Comparison of ENCODE assay signal across 1 cellular context in the genomic region with DNA sequence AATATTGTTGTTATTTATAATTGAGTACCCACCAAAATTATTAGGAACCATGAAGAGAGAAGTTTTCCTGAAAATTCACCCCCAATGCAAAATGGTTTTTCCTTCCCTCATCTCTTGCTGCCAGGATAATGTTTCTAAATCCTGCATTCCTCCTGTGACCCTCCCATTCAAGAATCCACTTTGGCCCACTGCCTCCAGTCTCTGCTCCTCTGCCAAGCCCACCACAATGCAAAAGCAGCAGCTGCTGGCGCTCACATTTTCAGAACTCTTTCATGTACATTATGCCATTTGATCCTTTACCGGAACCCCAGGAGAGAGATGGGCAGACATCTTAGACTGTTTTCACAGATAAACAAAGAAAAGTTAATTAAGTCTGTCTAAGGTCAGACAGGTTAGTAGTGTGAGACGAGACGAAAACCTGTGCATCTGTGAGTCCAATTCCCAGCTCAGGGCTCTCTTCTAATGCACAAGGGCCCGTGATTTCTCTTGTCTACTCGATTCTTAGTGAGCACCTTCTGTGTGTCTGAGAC.
TF ChIP-seq lines count a peak whose summit lies in the region.

No MANE protein-coding gene starts in this region.

TF ChIP-seq in IMR-90, 13 proteins besides CTCF, POLR2A, EP300 and RAD21:
- TF ChIP-seq CEBPB (IDR thresholded peaks at IDR 0.05; ENCODE audit: low read depth, low read length) (no peak), NFE2L2 (IDR thresholded peaks at IDR 0.05; ENCODE audit: low read depth, low read length) (no peak), MAZ (IDR thresholded peaks at IDR 0.05; ENCODE audit: borderline replicate concordance, low read depth, low read length) (no peak), MAFK (IDR thresholded peaks at IDR 0.05; ENCODE audit: low read depth, low read length) (no peak), RCOR1 (IDR thresholded peaks at IDR 0.05; ENCODE audit: insufficient replicate concordance, low read length) (no peak), CHD1 (IDR thresholded peaks at IDR 0.05; ENCODE audit: low read depth, low read length) (no peak), BHLHE40 (IDR thresholded peaks at IDR 0.05; ENCODE audit: low read depth, low read length) (no peak), FOS (IDR thresholded peaks at IDR 0.05; ENCODE audit: low read depth, low read length) (no peak), MXI1 (IDR thresholded peaks at IDR 0.05; ENCODE audit: borderline replicate concordance, low read depth, low read length) (no peak), SMC3 (IDR thresholded peaks at IDR 0.05; ENCODE audit: low read depth, low read length) (no peak), RFX5 (IDR thresholded peaks at IDR 0.05; ENCODE audit: low read depth, low read length) (no peak)
- TF ChIP-seq, protein P1, sequence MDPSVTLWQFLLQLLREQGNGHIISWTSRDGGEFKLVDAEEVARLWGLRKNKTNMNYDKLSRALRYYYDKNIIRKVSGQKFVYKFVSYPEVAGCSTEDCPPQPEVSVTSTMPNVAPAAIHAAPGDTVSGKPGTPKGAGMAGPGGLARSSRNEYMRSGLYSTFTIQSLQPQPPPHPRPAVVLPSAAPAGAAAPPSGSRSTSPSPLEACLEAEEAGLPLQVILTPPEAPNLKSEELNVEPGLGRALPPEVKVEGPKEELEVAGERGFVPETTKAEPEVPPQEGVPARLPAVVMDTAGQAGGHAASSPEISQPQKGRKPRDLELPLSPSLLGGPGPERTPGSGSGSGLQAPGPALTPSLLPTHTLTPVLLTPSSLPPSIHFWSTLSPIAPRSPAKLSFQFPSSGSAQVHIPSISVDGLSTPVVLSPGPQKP (IDR thresholded peaks at IDR 0.05; ENCODE audit: borderline replicate concordance, low read depth, low read length) = no peak
- TF ChIP-seq, protein P2, sequence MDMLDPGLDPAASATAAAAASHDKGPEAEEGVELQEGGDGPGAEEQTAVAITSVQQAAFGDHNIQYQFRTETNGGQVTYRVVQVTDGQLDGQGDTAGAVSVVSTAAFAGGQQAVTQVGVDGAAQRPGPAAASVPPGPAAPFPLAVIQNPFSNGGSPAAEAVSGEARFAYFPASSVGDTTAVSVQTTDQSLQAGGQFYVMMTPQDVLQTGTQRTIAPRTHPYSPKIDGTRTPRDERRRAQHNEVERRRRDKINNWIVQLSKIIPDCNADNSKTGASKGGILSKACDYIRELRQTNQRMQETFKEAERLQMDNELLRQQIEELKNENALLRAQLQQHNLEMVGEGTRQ (IDR thresholded peaks at IDR 0.05; ENCODE audit: low read depth, low read length) = no peak
